Comparison of ENCODE assay signal across 1 cellular context in the genomic region with DNA sequence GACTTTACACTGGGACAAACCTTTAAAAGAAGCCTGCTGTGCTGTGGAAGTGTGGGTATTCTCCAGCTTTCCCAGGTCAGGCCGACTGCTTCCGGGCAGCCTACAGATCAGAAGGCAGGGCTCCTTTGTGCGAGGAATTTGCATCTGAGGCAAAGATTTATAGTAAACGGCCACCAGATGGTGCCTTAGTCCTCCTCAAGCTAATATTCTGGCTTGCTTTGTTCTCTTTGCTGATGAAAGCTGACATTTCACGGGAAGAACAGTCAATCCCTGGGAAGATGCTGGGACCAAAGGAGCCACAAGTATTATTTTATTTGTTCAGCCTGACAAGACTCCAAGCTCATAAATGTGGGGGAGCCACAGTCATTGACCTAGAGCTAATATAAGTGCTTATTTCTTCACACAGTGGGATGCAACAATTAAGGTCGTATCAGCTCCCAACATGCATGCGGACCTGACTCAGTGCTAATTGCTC.
TF ChIP-seq lines count a peak whose summit lies in the region.

No MANE protein-coding gene starts in this region.

TF ChIP-seq in GM23338, 12 proteins besides CTCF, POLR2A, EP300 and RAD21 (continued from another document):
- TF ChIP-seq, protein P1, sequence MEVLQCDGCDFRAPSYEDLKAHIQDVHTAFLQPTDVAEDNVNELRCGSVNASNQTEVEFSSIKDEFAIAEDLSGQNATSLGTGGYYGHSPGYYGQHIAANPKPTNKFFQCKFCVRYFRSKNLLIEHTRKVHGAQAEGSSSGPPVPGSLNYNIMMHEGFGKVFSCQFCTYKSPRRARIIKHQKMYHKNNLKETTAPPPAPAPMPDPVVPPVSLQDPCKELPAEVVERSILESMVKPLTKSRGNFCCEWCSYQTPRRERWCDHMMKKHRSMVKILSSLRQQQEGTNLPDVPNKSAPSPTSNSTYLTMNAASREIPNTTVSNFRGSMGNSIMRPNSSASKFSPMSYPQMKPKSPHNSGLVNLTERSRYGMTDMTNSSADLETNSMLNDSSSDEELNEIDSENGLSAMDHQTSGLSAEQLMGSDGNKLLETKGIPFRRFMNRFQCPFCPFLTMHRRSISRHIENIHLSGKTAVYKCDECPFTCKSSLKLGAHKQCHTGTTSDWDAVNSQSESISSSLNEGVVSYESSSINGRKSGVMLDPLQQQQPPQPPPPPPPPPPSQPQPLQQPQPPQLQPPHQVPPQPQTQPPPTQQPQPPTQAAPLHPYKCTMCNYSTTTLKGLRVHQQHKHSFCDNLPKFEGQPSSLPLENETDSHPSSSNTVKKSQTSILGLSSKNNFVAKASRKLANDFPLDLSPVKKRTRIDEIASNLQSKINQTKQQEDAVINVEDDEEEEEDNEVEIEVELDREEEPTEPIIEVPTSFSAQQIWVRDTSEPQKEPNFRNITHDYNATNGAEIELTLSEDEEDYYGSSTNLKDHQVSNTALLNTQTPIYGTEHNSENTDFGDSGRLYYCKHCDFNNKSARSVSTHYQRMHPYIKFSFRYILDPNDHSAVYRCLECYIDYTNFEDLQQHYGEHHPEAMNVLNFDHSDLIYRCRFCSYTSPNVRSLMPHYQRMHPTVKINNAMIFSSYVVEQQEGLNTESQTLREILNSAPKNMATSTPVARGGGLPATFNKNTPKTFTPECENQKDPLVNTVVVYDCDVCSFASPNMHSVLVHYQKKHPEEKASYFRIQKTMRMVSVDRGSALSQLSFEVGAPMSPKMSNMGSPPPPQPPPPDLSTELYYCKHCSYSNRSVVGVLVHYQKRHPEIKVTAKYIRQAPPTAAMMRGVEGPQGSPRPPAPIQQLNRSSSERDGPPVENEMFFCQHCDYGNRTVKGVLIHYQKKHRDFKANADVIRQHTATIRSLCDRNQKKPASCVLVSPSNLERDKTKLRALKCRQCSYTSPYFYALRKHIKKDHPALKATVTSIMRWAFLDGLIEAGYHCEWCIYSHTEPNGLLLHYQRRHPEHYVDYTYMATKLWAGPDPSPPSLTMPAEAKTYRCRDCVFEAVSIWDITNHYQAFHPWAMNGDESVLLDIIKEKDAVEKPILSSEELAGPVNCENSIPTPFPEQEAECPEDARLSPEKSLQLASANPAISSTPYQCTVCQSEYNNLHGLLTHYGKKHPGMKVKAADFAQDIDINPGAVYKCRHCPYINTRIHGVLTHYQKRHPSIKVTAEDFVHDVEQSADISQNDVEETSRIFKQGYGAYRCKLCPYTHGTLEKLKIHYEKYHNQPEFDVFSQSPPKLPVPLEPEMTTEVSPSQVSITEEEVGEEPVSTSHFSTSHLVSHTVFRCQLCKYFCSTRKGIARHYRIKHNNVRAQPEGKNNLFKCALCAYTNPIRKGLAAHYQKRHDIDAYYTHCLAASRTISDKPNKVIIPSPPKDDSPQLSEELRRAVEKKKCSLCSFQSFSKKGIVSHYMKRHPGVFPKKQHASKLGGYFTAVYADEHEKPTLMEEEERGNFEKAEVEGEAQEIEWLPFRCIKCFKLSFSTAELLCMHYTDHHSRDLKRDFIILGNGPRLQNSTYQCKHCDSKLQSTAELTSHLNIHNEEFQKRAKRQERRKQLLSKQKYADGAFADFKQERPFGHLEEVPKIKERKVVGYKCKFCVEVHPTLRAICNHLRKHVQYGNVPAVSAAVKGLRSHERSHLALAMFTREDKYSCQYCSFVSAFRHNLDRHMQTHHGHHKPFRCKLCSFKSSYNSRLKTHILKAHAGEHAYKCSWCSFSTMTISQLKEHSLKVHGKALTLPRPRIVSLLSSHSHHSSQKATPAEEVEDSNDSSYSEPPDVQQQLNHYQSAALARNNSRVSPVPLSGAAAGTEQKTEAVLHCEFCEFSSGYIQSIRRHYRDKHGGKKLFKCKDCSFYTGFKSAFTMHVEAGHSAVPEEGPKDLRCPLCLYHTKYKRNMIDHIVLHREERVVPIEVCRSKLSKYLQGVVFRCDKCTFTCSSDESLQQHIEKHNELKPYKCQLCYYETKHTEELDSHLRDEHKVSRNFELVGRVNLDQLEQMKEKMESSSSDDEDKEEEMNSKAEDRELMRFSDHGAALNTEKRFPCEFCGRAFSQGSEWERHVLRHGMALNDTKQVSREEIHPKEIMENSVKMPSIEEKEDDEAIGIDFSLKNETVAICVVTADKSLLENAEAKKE (CRISPR knock-in tag; IDR thresholded peaks at IDR 0.05), result 0 out of 2 replicates have a peak, but pooled peaks have one; percentile 11
TF ChIP-seq in GM23338: peak in this region for 1.
